In the genomic region with DNA sequence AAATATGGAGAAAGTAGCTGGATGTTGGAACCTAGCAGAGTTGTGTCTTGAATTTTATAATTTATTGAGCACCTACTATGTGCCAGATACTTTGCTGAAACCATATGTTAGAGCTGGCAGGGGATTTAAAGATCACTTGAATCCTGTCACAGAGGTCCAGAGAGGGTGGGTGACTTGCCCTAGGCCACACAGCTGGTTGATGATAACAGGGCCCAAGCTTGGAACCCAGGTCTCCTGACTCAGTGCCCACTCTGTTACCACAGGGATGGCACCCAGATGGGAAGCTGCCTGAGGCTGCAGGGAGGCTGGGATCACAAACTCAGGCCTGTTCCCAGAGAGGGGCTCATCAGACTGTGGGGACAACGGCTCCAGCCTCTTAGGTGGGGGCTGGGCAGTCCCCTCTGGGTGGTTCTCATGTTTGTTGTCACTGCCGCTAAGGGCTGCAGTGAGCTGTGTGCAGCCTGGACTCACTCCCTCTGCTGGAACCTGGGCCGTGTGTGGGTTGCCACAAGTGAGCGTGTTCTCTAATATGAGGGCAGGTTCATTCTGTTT, we compare ENCODE assay signal across 14 cellular contexts. TPM values are rescaled to one million over a fixed set of nuclear protein-coding genes. Genes with fewer than 3 reads are reported as not detected.
DNase-seq lines count a peak whose midpoint lies in the region; ATAC-seq and TF ChIP-seq lines count a peak whose summit lies in the region.
"Had no signal": no experiment of that assay in that cellular context is flagged by ENCODE, and none has a peak within 500 bp of the region (broad histone marks: within the 10 kb centered on the region; RNA-seq: fewer than 3 reads in every experiment).

No MANE protein-coding gene starts in this region.

- DNase-seq in LNCaP clone FGC (ENCODE audit: low read depth) (no peak), WERI-Rb-1 (no peak), immature natural killer cell (no peak), retinal pigment epithelial cell (ENCODE audit: low read depth) (no peak), SHP77 treated with DMSO at 0.1 percent for 48 hours (lab: John Stamatoyannopoulos, UW) (no peak), mesothelial cell of epicardium (ENCODE audit: low spot score in 2 of 2, unreplicated experiment in 2 of 2) (no peak)
- DNase-seq: BE2C, NCI-H1436 treated with DMSO at 0.1 percent for 48 hours, NCI-H2081 treated with DMSO at 0.1 percent for 48 hours, SIG-M5 had no signal

- H3K27ac ChIP-seq in WERI-Rb-1, result peak overlapping the region; percentile 52

- peak overlapping the region in 4 of 5 donors; percentile 17 to 80 (median 72) for H3K4me3 Mint-ChIP-seq in immature natural killer cell
- no peak overlapping the region for H3K4me3 Mint-ChIP-seq in mesothelial cell of epicardium

- ATAC-seq in HG03378 (IDR thresholded peaks at IDR 0.05; ENCODE audit: unreplicated experiment), result no peak

- H3K4me3 ChIP-seq in LNCaP clone FGC (ENCODE audit: low read depth, low read length) (no peak overlapping the region), WERI-Rb-1 (ENCODE audit: low read depth, low read length) (no peak overlapping the region), retinal pigment epithelial cell (ENCODE audit: low read length) (no peak overlapping the region)
- H3K4me3 ChIP-seq: HAP-1 had no signal

- peaks cover 0 to 6% (median 0%) of the 10 kb centered on the region in 3 donors for H3K36me3 Mint-ChIP-seq in immature natural killer cell
- no peaks in the 10 kb centered on the region for H3K36me3 Mint-ChIP-seq in mesothelial cell of epicardium
- H3K36me3 Mint-ChIP-seq: IgD-negative memory B cell had no signal

- no peaks in the 10 kb centered on the region for H3K27me3 ChIP-seq in WERI-Rb-1 (ENCODE audit: insufficient read depth, low read depth, severe bottlenecking)
- H3K27me3 ChIP-seq: BE2C had no signal

- H3K36me3 ChIP-seq in WERI-Rb-1, result no peaks in the 10 kb centered on the region
- H3K36me3 ChIP-seq: BE2C, HAP-1 had no signal

- H3K4me1 Mint-ChIP-seq in immature natural killer cell (peaks cover 39 to 43% of the 10 kb centered on the region in 2 donors), mesothelial cell of epicardium (peaks cover 3% of the 10 kb centered on the region)

- TF ChIP-seq CTCF in LNCaP clone FGC (IDR thresholded peaks at IDR 0.05; ENCODE audit: control insufficient read depth, extremely low read depth, insufficient read depth), result 0 out of 2 replicates have a peak, but pooled peaks have one; percentile 2
- TF ChIP-seq CTCF in WERI-Rb-1 (IDR thresholded peaks at IDR 0.05; ENCODE audit: low read depth, low read length), result no peak
- peak; percentile 34 for TF ChIP-seq CTCF in retinal pigment epithelial cell (conservative IDR thresholded peaks at IDR 0.05; ENCODE audit: low read depth, low read length)
- TF ChIP-seq CTCF in mesothelial cell of epicardium (IDR thresholded peaks at IDR 0.05; ENCODE audit: unreplicated experiment), result no peak

- H3K27ac Mint-ChIP-seq in immature natural killer cell (peak overlapping the region in 4 of 6 donors; percentile 65 to 93 (median 88)), mesothelial cell of epicardium (no peak overlapping the region)
- H3K27ac Mint-ChIP-seq: IgD-negative memory B cell had no signal

- no peaks in the 10 kb centered on the region for H3K9me3 Mint-ChIP-seq in immature natural killer cell
- H3K9me3 Mint-ChIP-seq in mesothelial cell of epicardium, result no peaks in the 10 kb centered on the region
- H3K9me3 Mint-ChIP-seq: IgD-negative memory B cell had no signal

- H3K27me3 Mint-ChIP-seq in immature natural killer cell (ENCODE audit: low read depth in 3 of 3), result peaks cover 0 to 8% (median 4%) of the 10 kb centered on the region in 3 donors
- peaks cover 53% of the 10 kb centered on the region for H3K27me3 Mint-ChIP-seq in mesothelial cell of epicardium (ENCODE audit: low read depth)

- H3K9me3 ChIP-seq in WERI-Rb-1 (ENCODE audit: severe bottlenecking), result no peaks in the 10 kb centered on the region
- H3K9me3 ChIP-seq: BE2C, HAP-1 had no signal

RNA-seq across cellular contexts. Expression of gene GOLGA7B, which starts 18.6 kb away (rescaled TPM):
- polyA plus RNA-seq in immature natural killer cell, result under 1 TPM; 0.09 to 0.27 (median 0.17) TPM
- total RNA-seq in mesothelial cell of epicardium, result 0.07 to 0.16 TPM (median 0.09 TPM) in 3 replicates
- polyA plus RNA-seq: AG04450, IgD-negative memory B cell had no signal

Comparison
In these comparisons a context has a peak if more than half of its experiments do, and no peak if none do; other contexts are left out.
1. CTCF ChIP-seq: peak in LNCaP clone FGC (single experiment) and retinal pigment epithelial cell (single experiment); none in WERI-Rb-1 (single experiment) and mesothelial cell of epicardium (single experiment).